In genomic region chr1:21176589-21177555, GRCh38 we compare ENCODE assay signal across 8 cellular contexts.
DNase-seq lines count a peak whose midpoint lies in the region; ATAC-seq and TF ChIP-seq lines count a peak whose summit lies in the region.

A gene with protein sequence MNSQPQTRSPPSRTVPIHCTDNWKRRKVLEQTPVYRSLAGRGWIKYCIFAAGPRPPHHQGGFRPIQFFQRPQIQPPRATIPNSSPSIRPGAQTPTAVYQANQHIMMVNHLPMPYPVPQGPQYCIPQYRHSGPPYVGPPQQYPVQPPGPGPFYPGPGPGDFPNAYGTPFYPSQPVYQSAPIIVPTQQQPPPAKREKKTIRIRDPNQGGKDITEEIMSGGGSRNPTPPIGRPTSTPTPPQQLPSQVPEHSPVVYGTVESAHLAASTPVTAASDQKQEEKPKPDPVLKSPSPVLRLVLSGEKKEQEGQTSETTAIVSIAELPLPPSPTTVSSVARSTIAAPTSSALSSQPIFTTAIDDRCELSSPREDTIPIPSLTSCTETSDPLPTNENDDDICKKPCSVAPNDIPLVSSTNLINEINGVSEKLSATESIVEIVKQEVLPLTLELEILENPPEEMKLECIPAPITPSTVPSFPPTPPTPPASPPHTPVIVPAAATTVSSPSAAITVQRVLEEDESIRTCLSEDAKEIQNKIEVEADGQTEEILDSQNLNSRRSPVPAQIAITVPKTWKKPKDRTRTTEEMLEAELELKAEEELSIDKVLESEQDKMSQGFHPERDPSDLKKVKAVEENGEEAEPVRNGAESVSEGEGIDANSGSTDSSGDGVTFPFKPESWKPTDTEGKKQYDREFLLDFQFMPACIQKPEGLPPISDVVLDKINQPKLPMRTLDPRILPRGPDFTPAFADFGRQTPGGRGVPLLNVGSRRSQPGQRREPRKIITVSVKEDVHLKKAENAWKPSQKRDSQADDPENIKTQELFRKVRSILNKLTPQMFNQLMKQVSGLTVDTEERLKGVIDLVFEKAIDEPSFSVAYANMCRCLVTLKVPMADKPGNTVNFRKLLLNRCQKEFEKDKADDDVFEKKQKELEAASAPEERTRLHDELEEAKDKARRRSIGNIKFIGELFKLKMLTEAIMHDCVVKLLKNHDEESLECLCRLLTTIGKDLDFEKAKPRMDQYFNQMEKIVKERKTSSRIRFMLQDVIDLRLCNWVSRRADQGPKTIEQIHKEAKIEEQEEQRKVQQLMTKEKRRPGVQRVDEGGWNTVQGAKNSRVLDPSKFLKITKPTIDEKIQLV (N-terminal part only) (minus strand): TSS chr1:21176897. CDS start chr1:21002742, 174,155 bp downstream.

- peak; percentile 89 for DNase-seq in AG09319 (ENCODE audit: extremely low read depth, low read depth)
- DNase-seq in NCI-H446 treated with DMSO at 0.1 percent for 48 hours (lab: John Stamatoyannopoulos, UW): peak; percentile 98
- peak; percentile 98 for DNase-seq in cerebellar cortex (ENCODE audit: low spot score)
- DNase-seq in iris pigment epithelial cell (ENCODE audit: low read depth): peak; percentile 95
- DNase-seq in stimulated activated CD4-positive, alpha-beta T cell treated with anti-CD3 and anti-CD28 coated beads, Interleukin-12 subunit alpha, Interleukin-12 subunit beta, amount 100 ng/mL, for 24 hours (ENCODE audit: low read depth in 2 of 2): peak; percentile 97 to 100

- ATAC-seq in GM19035 (IDR thresholded peaks at IDR 0.05; ENCODE audit: unreplicated experiment) (peak; percentile 89), HG03354 (IDR thresholded peaks at IDR 0.05; ENCODE audit: poor library complexity, severe bottlenecking, unreplicated experiment) (peak; percentile 89)
- ATAC-seq in activated CD4-positive, CD25-positive, alpha-beta regulatory T cell treated with anti-CD3 and anti-CD28 coated beads, Interleukin-2, amount 50 U/mL, for 24 hours: peak; percentile 93

- no peak for TF ChIP-seq CTCF in AG09319 (IDR thresholded peaks at IDR 0.05; ENCODE audit: low read depth, low read length)

Comparison
In these comparisons a context has a peak if more than half of its experiments do, and no peak if none do; other contexts are left out.
1. Peak in every context shown above with its lines: DNase-seq and ATAC-seq.